Comparison of ENCODE assay signal across 1 cellular context in genomic region chr3:72154391-72155300, GRCh38.
TF ChIP-seq lines count a peak whose summit lies in the region.

No MANE protein-coding gene starts in this region.

TF ChIP-seq in K562, 482 proteins besides CTCF, POLR2A, EP300 and RAD21 (continued from another document and continues in another):
- TF ChIP-seq HDGF (IDR thresholded peaks at IDR 0.05) (no peak), NBN (IDR thresholded peaks at IDR 0.05; ENCODE audit: low read depth) (no peak), PTBP1 (IDR thresholded peaks at IDR 0.05; ENCODE audit: low read depth, low read length) (0 out of 2 replicates have a peak, but pooled peaks have one; percentile 55), ZNF165 (CRISPR knock-in tag; IDR thresholded peaks at IDR 0.05; ENCODE audit: borderline replicate concordance) (no peak), PCBP1 (IDR thresholded peaks at IDR 0.05; ENCODE audit: low read depth, low read length, poor library complexity, severe bottlenecking) (no peak), SFPQ (IDR thresholded peaks at IDR 0.05; ENCODE audit: low read depth, low read length) (no peak), FOXJ2 (tag; IDR thresholded peaks at IDR 0.05) (no peak), ZNF311 (CRISPR knock-in tag; IDR thresholded peaks at IDR 0.05) (no peak), XRCC5 (IDR thresholded peaks at IDR 0.05; ENCODE audit: low read depth, low read length) (no peak), HDAC1 (IDR thresholded peaks at IDR 0.05) (no peak), CXXC5 (CRISPR knock-in tag; IDR thresholded peaks at IDR 0.05) (no peak), SMARCC2 (IDR thresholded peaks at IDR 0.05; ENCODE audit: low read depth) (no peak), ZNF707 (CRISPR knock-in tag; conservative IDR thresholded peaks at IDR 0.05) (no peak), CTBP1 (IDR thresholded peaks at IDR 0.05; ENCODE audit: borderline replicate concordance) (no peak), FOXK2 (conservative IDR thresholded peaks at IDR 0.05 in 1 of 2, IDR thresholded peaks at IDR 0.05 in 1 of 2; ENCODE audit: low read depth in 2 of 2) (no peak), ZNF124 (CRISPR knock-in tag; IDR thresholded peaks at IDR 0.05) (no peak), GTF2F1 (IDR thresholded peaks at IDR 0.05; ENCODE audit: low read depth, low read length) (no peak), PURB (CRISPR knock-in tag; IDR thresholded peaks at IDR 0.05; ENCODE audit: low read depth) (no peak), DEAF1 (CRISPR knock-in tag; IDR thresholded peaks at IDR 0.05) (no peak), DIDO1 (tag; IDR thresholded peaks at IDR 0.05; ENCODE audit: low read depth) (no peak), MLX (CRISPR knock-in tag; conservative IDR thresholded peaks at IDR 0.05) (no peak), ZNF282 (CRISPR knock-in tag; IDR thresholded peaks at IDR 0.05) (no peak), CEBPB (tag; IDR thresholded peaks at IDR 0.05) (no peak), DDX20 (tag; IDR thresholded peaks at IDR 0.05; ENCODE audit: low read depth) (no peak), ZMIZ1 (IDR thresholded peaks at IDR 0.05; ENCODE audit: low read depth in 2 of 2, low read length in 2 of 2) (no peak), RAD51 (IDR thresholded peaks at IDR 0.05; ENCODE audit: borderline replicate concordance, low read depth) (no peak), ZNF398 (CRISPR knock-in tag; IDR thresholded peaks at IDR 0.05) (no peak), YBX1 (IDR thresholded peaks at IDR 0.05) (no peak), HDAC2 (IDR thresholded peaks at IDR 0.05) (peak; percentile 77; the same call in 1 of the 2 replicates), IRF9 (tag; IDR thresholded peaks at IDR 0.05) (no peak), CHD4 (IDR thresholded peaks at IDR 0.05; ENCODE audit: insufficient read depth, insufficient replicate concordance, low read depth, low read length, poor library complexity, severe bottlenecking) (peak; percentile 85), TAF7 (tag; IDR thresholded peaks at IDR 0.05) (no peak), EZH2 (IDR thresholded peaks at IDR 0.05; ENCODE audit: borderline replicate concordance, low read depth, low read length) (no peak), FOXM1 (IDR thresholded peaks at IDR 0.05; ENCODE audit: low read depth) (0 out of 2 replicates have a peak, but pooled peaks have one; percentile 18), FOXM1 (CRISPR knock-in tag; IDR thresholded peaks at IDR 0.05; ENCODE audit: low read depth) (no peak), CBFB (CRISPR knock-in tag; IDR thresholded peaks at IDR 0.05) (no peak), TRIM28 (IDR thresholded peaks at IDR 0.05) (0 out of 2 replicates have a peak, but pooled peaks have one; percentile 24), FOXP4 (CRISPR knock-in tag; IDR thresholded peaks at IDR 0.05; ENCODE audit: borderline replicate concordance) (no peak), ZBTB33 (CRISPR knock-in tag; IDR thresholded peaks at IDR 0.05) (peak; percentile 62; the same call in 1 of the 2 replicates), CREB3 (tag; conservative IDR thresholded peaks at IDR 0.05; ENCODE audit: low read depth) (no peak), ARHGAP35 (IDR thresholded peaks at IDR 0.05; ENCODE audit: partially characterized antibody) (no peak), SMARCA4 (IDR thresholded peaks at IDR 0.05) (no peak), PHB (CRISPR knock-in tag; IDR thresholded peaks at IDR 0.05) (no peak), IRF1 (CRISPR knock-in tag; IDR thresholded peaks at IDR 0.05; ENCODE audit: borderline replicate concordance) (no peak), SMARCA5 (IDR thresholded peaks at IDR 0.05) (peak; percentile 93), BACH1 (tag; IDR thresholded peaks at IDR 0.05) (no peak), HSF4 (CRISPR knock-in tag; IDR thresholded peaks at IDR 0.05; ENCODE audit: borderline replicate concordance) (no peak), ELF1 (tag; IDR thresholded peaks at IDR 0.05) (no peak)
